8 cellular contexts compared by ENCODE assay signal in the genomic region with DNA sequence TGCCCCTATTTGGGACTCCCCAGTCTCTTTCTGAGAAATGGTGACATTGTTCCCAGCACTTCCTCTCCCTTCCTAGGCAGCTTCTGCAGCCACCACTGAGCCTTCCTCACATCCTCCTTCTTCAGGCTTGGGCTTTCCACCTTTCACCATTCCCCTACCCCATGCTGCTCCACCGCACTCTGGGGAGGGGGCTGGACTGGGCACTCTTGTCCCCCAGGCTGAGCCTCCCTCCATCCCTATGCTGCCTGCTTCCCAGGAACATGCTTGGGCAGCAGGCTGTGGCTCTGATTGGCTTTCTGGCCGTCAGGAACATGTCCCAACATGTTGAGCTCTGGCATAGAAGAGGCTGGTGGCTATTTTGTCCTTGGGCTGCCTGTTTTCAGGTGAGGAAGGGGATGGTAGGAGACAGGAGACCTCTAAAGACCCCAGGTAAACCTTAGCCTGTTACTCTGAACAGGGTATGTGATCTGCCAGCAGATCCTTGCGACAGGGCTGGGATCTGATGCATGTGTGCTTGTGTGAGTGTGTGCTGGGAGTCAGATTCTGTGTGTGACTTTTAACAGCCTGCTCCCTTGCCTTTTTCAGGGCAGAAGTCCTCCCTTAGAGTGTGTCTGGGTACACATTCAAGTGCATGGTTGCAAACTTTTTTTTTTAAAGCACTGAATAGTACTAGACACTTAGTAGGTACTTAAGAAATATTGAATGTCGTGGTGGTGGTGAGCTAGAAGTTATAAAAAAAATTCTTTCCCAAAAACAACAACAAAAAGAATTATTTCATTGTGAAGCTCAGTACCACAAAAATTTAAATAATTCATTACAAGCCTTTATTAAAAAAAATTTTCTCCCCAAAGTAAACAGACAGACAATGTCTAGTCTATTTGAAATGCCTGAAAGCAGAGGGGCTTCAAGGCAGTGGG. TPM values are rescaled to one million over a fixed set of nuclear protein-coding genes. Genes with fewer than 3 reads are reported as not detected.
DNase-seq lines count a peak whose midpoint lies in the region; ATAC-seq and TF ChIP-seq lines count a peak whose summit lies in the region.

No MANE protein-coding gene starts in this region.

- TF ChIP-seq POLR2A in esophagus squamous epithelium (IDR thresholded peaks at IDR 0.05), result no peak

- no peaks in the 10 kb centered on the region for H3K27me3 ChIP-seq in esophagus squamous epithelium

- H3K36me3 Mint-ChIP-seq in stimulated activated effector memory CD8-positive, alpha-beta T cell treated with anti-CD3 and anti-CD28 coated beads, Interleukin-12 subunit alpha, Interleukin-12 subunit beta, amount 100 ng/mL, for 72 hours, result peaks cover 42% of the 10 kb centered on the region

- POLR2A ChIA-PET in RWPE1 (lab: Yijun Ruan, JAX; ENCODE audit: low non-redundant PET), result interaction anchor here (0.9 to 2.1 kb wide), 2 partner anchors 9 to 45 kb away, joined by 3 to 8 read pairs; no protein-coding TSS in a partner anchor

- peak overlapping the region; percentile 88 for H3K27ac Mint-ChIP-seq in stimulated activated effector memory CD8-positive, alpha-beta T cell treated with anti-CD3 and anti-CD28 coated beads, Interleukin-12 subunit alpha, Interleukin-12 subunit beta, amount 100 ng/mL, for 72 hours

- TF ChIP-seq CTCF in RWPE1 (conservative IDR thresholded peaks at IDR 0.05; ENCODE audit: low read depth) (no peak), esophagus squamous epithelium (IDR thresholded peaks at IDR 0.05) (no peak)

- CTCF ChIA-PET in RWPE1 (lab: Yijun Ruan, JAX), result interaction anchor here (0.6 to 1.1 kb wide), 2 partner anchors 61 to 83 kb away, joined by 3 to 4 read pairs; no protein-coding TSS in a partner anchor

- no peaks in the 10 kb centered on the region for H3K9me3 ChIP-seq in esophagus squamous epithelium

- peak; percentile 77 for DNase-seq in NCI-H748 (lab: John Stamatoyannopoulos, UW; ENCODE audit: unreplicated experiment)
- no peak for DNase-seq in NCI-H748 treated with DMSO at 0.1 percent for 48 hours (lab: John Stamatoyannopoulos, UW)
- peak; percentile 53 for DNase-seq in RWPE1 (ENCODE audit: low spot score)
- no peak for DNase-seq in esophagus squamous epithelium (lab: John Stamatoyannopoulos, UW)
- no peak for DNase-seq in stimulated activated effector memory CD8-positive, alpha-beta T cell treated with anti-CD3 and anti-CD28 coated beads, Interleukin-12 subunit alpha, Interleukin-12 subunit beta, amount 100 ng/mL, for 72 hours (ENCODE audit: low spot score in 2 of 2)
- DNase-seq in NCI-H446 (lab: John Stamatoyannopoulos, UW), result no peak
- no peak for DNase-seq in NCI-H187 treated with DMSO at 0.1 percent for 48 hours (lab: John Stamatoyannopoulos, UW)
- no peak for DNase-seq in effector CD8-positive, alpha-beta T cell (lab: John Stamatoyannopoulos, UW)

- no peaks in the 10 kb centered on the region for H3K36me3 ChIP-seq in esophagus squamous epithelium

- H3K4me3 Mint-ChIP-seq in stimulated activated effector memory CD8-positive, alpha-beta T cell treated with anti-CD3 and anti-CD28 coated beads, Interleukin-12 subunit alpha, Interleukin-12 subunit beta, amount 100 ng/mL, for 72 hours, result peak overlapping the region; percentile 97

- no peak overlapping the region for H3K4me3 ChIP-seq in esophagus squamous epithelium

- 33 to 48% methylated on average over 3 of the region's 4 CpGs for WGBS in esophagus squamous epithelium, 2 donors

- H3K4me1 ChIP-seq in esophagus squamous epithelium, result peaks cover 26 to 40% (median 29%) of the 10 kb centered on the region in 3 donors

- H3K4me1 Mint-ChIP-seq in stimulated activated effector memory CD8-positive, alpha-beta T cell treated with anti-CD3 and anti-CD28 coated beads, Interleukin-12 subunit alpha, Interleukin-12 subunit beta, amount 100 ng/mL, for 72 hours, result peaks cover 48% of the 10 kb centered on the region

- H3K27ac ChIP-seq in RWPE1, result peak overlapping the region; percentile 99
- peak overlapping the region; percentile 94 to 99 (median 98) for H3K27ac ChIP-seq in esophagus squamous epithelium

- intact Hi-C loops in esophagus squamous epithelium (cut with DNase I), result loop anchor here (10.0 kb wide), 1 partner anchor 242 kb away; no protein-coding TSS in a partner anchor

- H3K9me3 Mint-ChIP-seq in stimulated activated effector memory CD8-positive, alpha-beta T cell treated with anti-CD3 and anti-CD28 coated beads, Interleukin-12 subunit alpha, Interleukin-12 subunit beta, amount 100 ng/mL, for 72 hours, result no peaks in the 10 kb centered on the region

- no peak for ATAC-seq in stimulated activated effector memory CD8-positive, alpha-beta T cell treated with anti-CD3 and anti-CD28 coated beads, Interleukin-12 subunit alpha, Interleukin-12 subunit beta, amount 100 ng/mL, for 72 hours

RNA-seq across cellular contexts. Expression of gene CDKN1A, which starts 2.1 kb away (rescaled TPM):
- 100 to 1,000 TPM in 2 of 4 donors, 10 to 100 TPM in 2; 86.8 to 209 (median 131) TPM for total RNA-seq in esophagus squamous epithelium

RNA-seq across cellular contexts. Expression of gene RAB44, which starts 21.2 kb away (rescaled TPM):
- total RNA-seq in esophagus squamous epithelium, result under 1 TPM in 3 of 4 donors, not detected in 1; 0.11 to 0.76 (median 0.18) TPM

Comparison
In these comparisons a context has a peak if more than half of its experiments do, and no peak if none do; other contexts are left out.
1. DNase-seq: peak in NCI-H748 (single experiment) and RWPE1 (single experiment); none in NCI-H748 treated with DMSO at 0.1 percent for 48 hours (single experiment), esophagus squamous epithelium (single experiment), stimulated activated effector memory CD8-positive, alpha-beta T cell treated with anti-CD3 and anti-CD28 coated beads, Interleukin-12 subunit alpha, Interleukin-12 subunit beta, amount 100 ng/mL, for 72 hours (0 of 2), NCI-H446 (0 of 2), NCI-H187 treated with DMSO at 0.1 percent for 48 hours (single experiment) and effector CD8-positive, alpha-beta T cell (single experiment).